In genomic region chr3:126005951-126006350, GRCh38 we compare ENCODE assay signal across 24 cellular contexts. TPM values are rescaled to one million over a fixed set of nuclear protein-coding genes. Genes with fewer than 3 reads are reported as not detected.
DNase-seq lines count a peak whose midpoint lies in the region; TF ChIP-seq lines count a peak whose summit lies in the region.
"Had no signal": no experiment of that assay in that cellular context is flagged by ENCODE, and none has a peak within 500 bp of the region (broad histone marks: within the 10 kb centered on the region; RNA-seq: fewer than 3 reads in every experiment).

No MANE protein-coding gene starts in this region.

- TF ChIP-seq CTCF in brain microvascular endothelial cell (IDR thresholded peaks at IDR 0.05; ENCODE audit: low read depth, low read length, missing control alignments) (no peak), ovary (IDR thresholded peaks at IDR 0.05) (no peak), Calu3 (IDR thresholded peaks at IDR 0.05; ENCODE audit: unreplicated experiment) (no peak)

- intact Hi-C loops in ovary (cut with DNase I) = no loop called here
- intact Hi-C loops in Calu3 (cut with micrococcal nuclease; ENCODE audit: unreplicated experiment) = no loop called here

- no peaks in the 10 kb centered on the region for H3K9me3 ChIP-seq in ovary
- H3K9me3 ChIP-seq: upper lobe of right lung had no signal

- 12 to 18% (median 15%) methylated on average over 3 of the region's 3 CpGs for WGBS in ovary, 3 donors

- no peak for TF ChIP-seq POLR2A in ovary (IDR thresholded peaks at IDR 0.05)

- peaks cover 3% of the 10 kb centered on the region for H3K36me3 ChIP-seq in brain microvascular endothelial cell (replicated peaks)
- no peaks in the 10 kb centered on the region for H3K36me3 ChIP-seq in ovary

- DNase-seq in AG20443 (ENCODE audit: low spot score) (peak; percentile 60), HS-5 (ENCODE audit: low read depth) (peak; percentile 53), brain microvascular endothelial cell (peak; percentile 46), iris pigment epithelial cell (ENCODE audit: low read depth) (peak; percentile 69), ovary (no peak), T1000 (lab: John Stamatoyannopoulos, UW) (no peak), Calu3 (no peak), NCI-H82 (lab: John Stamatoyannopoulos, UW) (no peak)
- DNase-seq: activated CD4-positive, CD25-positive, alpha-beta regulatory T cell treated with anti-CD3 and anti-CD28 coated beads, Interleukin-2, amount 50 U/mL, for 72 hours; activated CD8-positive, alpha-beta memory T cell treated with anti-CD3 and anti-CD28 coated beads, Interleukin-2, amount 50 U/mL, for 48 hours; activated naive CD4-positive, alpha-beta T cell treated with anti-CD3 and anti-CD28 coated beads for 36 hours; central memory CD4-positive, alpha-beta T cell; endodermal cell; glutamatergic neuron; NCI-H146; NCI-H446 treated with DMSO at 0.1 percent for 48 hours; OCI-M1; stimulated activated CD4-positive, alpha-beta T cell treated with anti-CD3 and anti-CD28 coated beads, Interleukin-12 subunit alpha, Interleukin-12 subunit beta, amount 100 ng/mL, for 4 hours; stimulated activated naive CD8-positive, alpha-beta T cell treated with anti-CD3 and anti-CD28 coated beads, Interleukin-15, Interleukin-2, amounts not matched to agents 100 U/mL and 50 U/mL, for 24 hours; T-helper 1 cell; upper lobe of right lung had no signal

- no peaks in the 10 kb centered on the region for H3K36me3 Mint-ChIP-seq in Calu3 (ENCODE audit: insufficient read depth, unreplicated experiment)

- BruUV-seq in Calu3 (replicated peaks; lab: Mats Ljungman, UMichigan) = no TSS peak

- H3K27me3 Mint-ChIP-seq in Calu3 (ENCODE audit: unreplicated experiment) = no peaks in the 10 kb centered on the region

- H3K4me1 ChIP-seq in ovary (ENCODE audit: insufficient read depth) = no peaks in the 10 kb centered on the region
- H3K4me1 ChIP-seq: parathyroid adenoma, upper lobe of right lung had no signal

- H3K4me3 ChIP-seq in brain microvascular endothelial cell (ENCODE audit: low read depth, low read length) = no peak overlapping the region
- no peak overlapping the region for H3K4me3 ChIP-seq in ovary
- H3K4me3 ChIP-seq: GM12878, upper lobe of right lung had no signal

- CTCF ChIA-PET in Calu3 (lab: Charles Lee) = no interaction called here

- H3K4me1 Mint-ChIP-seq in Calu3 (ENCODE audit: low read depth, unreplicated experiment) = no peaks in the 10 kb centered on the region
- H3K4me1 Mint-ChIP-seq: endodermal cell had no signal

- H3K27ac Mint-ChIP-seq in Calu3 (ENCODE audit: unreplicated experiment) = no peak overlapping the region
- H3K27ac Mint-ChIP-seq: activated naive CD4-positive, alpha-beta T cell treated with anti-CD3 and anti-CD28 coated beads for 36 hours; endodermal cell had no signal

- no peak overlapping the region for H3K4me3 Mint-ChIP-seq in Calu3 (ENCODE audit: low read depth, unreplicated experiment)
- H3K4me3 Mint-ChIP-seq: activated naive CD4-positive, alpha-beta T cell treated with anti-CD3 and anti-CD28 coated beads for 36 hours; endodermal cell had no signal

- in situ Hi-C loops in brain microvascular endothelial cell (cut with HindIII; ENCODE audit: low pct_ligation_motif_present, low sequenced_read_pairs) = no loop called here

- H3K27me3 ChIP-seq in brain microvascular endothelial cell (replicated peaks) (no peaks in the 10 kb centered on the region), ovary (no peaks in the 10 kb centered on the region)
- H3K27me3 ChIP-seq: upper lobe of right lung had no signal

- H3K27ac ChIP-seq in brain microvascular endothelial cell (no peak overlapping the region), ovary (no peak overlapping the region)
- H3K27ac ChIP-seq: KMS-11, parathyroid adenoma, upper lobe of right lung had no signal

- no peak for TF ChIP-seq EP300 in ovary (IDR thresholded peaks at IDR 0.05)

- H3K9me3 Mint-ChIP-seq in Calu3 (ENCODE audit: low read depth, unreplicated experiment) = peaks cover 5% of the 10 kb centered on the region

RNA-seq across cellular contexts. Expression of gene ROPN1B, which starts 37.0 kb away (rescaled TPM):
- total RNA-seq in ovary (under 1 TPM in 1 of 7 donors, not detected in 6; 0.23 TPM), Calu3 (2022) (0.76 and 0.92 TPM in 2 replicates)
- polyA plus RNA-seq in ovary = not detected
- total RNA-seq: activated naive CD4-positive, alpha-beta T cell treated with anti-CD3 and anti-CD28 coated beads for 36 hours; endodermal cell; GM12878; upper lobe of right lung had no signal
- polyA plus RNA-seq: GM12878 had no signal

Comparison
In these comparisons a context has a peak if more than half of its experiments do, and no peak if none do; other contexts are left out.
1. DNase-seq: peak in AG20443 (single experiment), HS-5 (single experiment), brain microvascular endothelial cell (single experiment) and iris pigment epithelial cell (single experiment); none in ovary (0 of 5), T1000 (single experiment), Calu3 (single experiment) and NCI-H82 (single experiment).